ENCODE assay signal across 1 cellular context in genomic region chr9:83705219-83705651, GRCh38.
TF ChIP-seq lines count a peak whose summit lies in the region.

No MANE protein-coding gene starts in this region.

TF ChIP-seq in HepG2, 621 proteins besides CTCF, POLR2A, EP300 and RAD21:
- 0 out of 2 replicates have a peak, but pooled peaks have one; percentile 21 for TF ChIP-seq ZNF710 (CRISPR knock-in tag; IDR thresholded peaks at IDR 0.05; ENCODE audit: borderline replicate concordance)
- peak; percentile 97 for TF ChIP-seq ZNF460 (CRISPR knock-in tag; IDR thresholded peaks at IDR 0.05; ENCODE audit: borderline replicate concordance)
- TF ChIP-seq ZNF280D (CRISPR knock-in tag; IDR thresholded peaks at IDR 0.05), result 0 out of 2 replicates have a peak, but pooled peaks have one; percentile 37
- TF ChIP-seq ZBTB33 (CRISPR knock-in tag; IDR thresholded peaks at IDR 0.05), result peak; percentile 61
- TF ChIP-seq ZNF687 (CRISPR knock-in tag; IDR thresholded peaks at IDR 0.05), result peak; percentile 31; the same call in 1 of the 2 replicates
- peak; percentile 90 for TF ChIP-seq ZMYM3 (CRISPR knock-in tag; IDR thresholded peaks at IDR 0.05)
- TF ChIP-seq CEBPB (IDR thresholded peaks at IDR 0.05; ENCODE audit: borderline replicate concordance, low read depth, low read length), result peak; percentile 89
- 0 out of 2 replicates have a peak, but pooled peaks have one; percentile 35 for TF ChIP-seq KMT2A (CRISPR knock-in tag; IDR thresholded peaks at IDR 0.05)
- TF ChIP-seq CEBPG (CRISPR knock-in tag; IDR thresholded peaks at IDR 0.05), result peak; percentile 86
- TF ChIP-seq RCOR2 (CRISPR knock-in tag; IDR thresholded peaks at IDR 0.05), result peak; percentile 51; the same call in 1 of the 2 replicates
- peak; percentile 97 for TF ChIP-seq ZNF770 (CRISPR knock-in tag; IDR thresholded peaks at IDR 0.05)
- TF ChIP-seq HDAC2 (CRISPR knock-in tag; IDR thresholded peaks at IDR 0.05), result 0 out of 2 replicates have a peak, but pooled peaks have one; percentile 29
- peak; percentile 82; the same call in 1 of the 2 replicates for TF ChIP-seq ZMYM2 (CRISPR knock-in tag; IDR thresholded peaks at IDR 0.05)
- TF ChIP-seq POGZ (CRISPR knock-in tag; IDR thresholded peaks at IDR 0.05), result peak; percentile 77
- peak; percentile 80; the same call in 1 of the 2 replicates for TF ChIP-seq ZNF362 (CRISPR knock-in tag; IDR thresholded peaks at IDR 0.05; ENCODE audit: borderline replicate concordance)
- TF ChIP-seq ZBTB38 (CRISPR knock-in tag; IDR thresholded peaks at IDR 0.05), result peak; percentile 61; the same call in 1 of the 2 replicates
- TF ChIP-seq ZNF441 (CRISPR knock-in tag; IDR thresholded peaks at IDR 0.05; ENCODE audit: borderline replicate concordance), result 0 out of 2 replicates have a peak, but pooled peaks have one; percentile 31
- TF ChIP-seq KLF16 (CRISPR knock-in tag; IDR thresholded peaks at IDR 0.05), result 0 out of 4 replicates have a peak, but pooled peaks of 1 of the 2 experiments have one; percentile 5
- TF ChIP-seq KDM1A (CRISPR knock-in tag; IDR thresholded peaks at IDR 0.05), result peak; percentile 52; the same call in 1 of the 2 replicates
- 0 out of 2 replicates have a peak, but pooled peaks have one; percentile 13 for TF ChIP-seq HOMEZ (CRISPR knock-in tag; IDR thresholded peaks at IDR 0.05; ENCODE audit: low read depth)
TF ChIP-seq in HepG2: peak in this region for 20; not testable (repeated sequence) for 601.
